Comparison of ENCODE assay signal across 18 cellular contexts in genomic region chr10:4247379-4247778, GRCh38.
DNase-seq lines count a peak whose midpoint lies in the region; ATAC-seq and TF ChIP-seq lines count a peak whose summit lies in the region.
"Had no signal": no experiment of that assay in that cellular context is flagged by ENCODE, and none has a peak within 500 bp of the region (broad histone marks: within the 10 kb centered on the region; RNA-seq: fewer than 3 reads in every experiment).

No MANE protein-coding gene starts in this region.

- H2BK120ac ChIP-seq in IMR-90 (ENCODE audit: low read depth, low read length): peak overlapping the region; percentile 100

- peak overlapping the region; percentile 99 for H3K14ac ChIP-seq in IMR-90 (replicated peaks; ENCODE audit: low read depth, low read length)

- peaks cover 5% of the 10 kb centered on the region for H3K9me1 ChIP-seq in IMR-90 (ENCODE audit: insufficient read depth, low read length)

- H3K18ac ChIP-seq in IMR-90 (ENCODE audit: low read depth, low read length): peak overlapping the region; percentile 90

- peak overlapping the region; percentile 92 for H2BK15ac ChIP-seq in IMR-90 (ENCODE audit: low read depth, low read length)

- H3K4me3 ChIP-seq in AG04450 (ENCODE audit: low read depth, low read length): no peak overlapping the region
- peak overlapping the region; percentile 3; the same call in 1 of the 2 replicates for H3K4me3 ChIP-seq in IMR-90 (ENCODE audit: insufficient read depth, low read depth, low read length)
- H3K4me3 ChIP-seq in sigmoid colon: no peak overlapping the region
- no peak overlapping the region for H3K4me3 ChIP-seq in body of pancreas
- H3K4me3 ChIP-seq: BLaER1 had no signal

- peak overlapping the region; percentile 93 for H2AK5ac ChIP-seq in IMR-90 (ENCODE audit: low read depth, low read length)

- in situ Hi-C loops in IMR-90 (cut with MboI; ENCODE audit: low sequenced_read_pairs): loop anchor here (10.0 kb wide), 1 partner anchor 417 kb away; no protein-coding TSS in a partner anchor

- peak in 2 of 4 donors; percentile 49 to 55 for TF ChIP-seq EP300 in sigmoid colon (IDR thresholded peaks at IDR 0.05)

- no peak for DNase-seq in AG04450 (ENCODE audit: low read depth, low spot score)
- no peak for DNase-seq in IMR-90
- peak; percentile 37 for DNase-seq in dermis blood vessel endothelial cell
- DNase-seq in sigmoid colon: no peak
- no peak for DNase-seq in CD4-positive, alpha-beta T cell
- no peak for DNase-seq in endothelial cell (ENCODE audit: low spot score)
- DNase-seq in body of pancreas: no peak
- DNase-seq: activated B cell treated with CpG ODN at 0.5 μM for 24 hours; DMS53; GOT3; MV-4-11; NCI-H2081; stimulated activated CD4-positive, alpha-beta T cell treated with anti-CD3 and anti-CD28 coated beads, Interleukin-1b, Interleukin-23, amount 100 ng/mL, for 48 hours had no signal

- CTCF ChIA-PET in AG04450 (lab: Charles Lee) (interaction anchor here (0.6 to 1.0 kb wide), 2 partner anchors 19 to 115 kb away, joined by 3 to 6 read pairs; no protein-coding TSS in a partner anchor), IMR-90 (lab: Yijun Ruan, JAX) (interaction anchor here (0.7 to 1.1 kb wide), 3 partner anchors 97 to 517 kb away, joined by 3 read pairs; no protein-coding TSS in a partner anchor)
- CTCF ChIA-PET in CD4-positive, alpha-beta T cell (lab: Charles Lee): no interaction called here

- H3K27me3 ChIP-seq in AG04450 (ENCODE audit: control insufficient read depth, insufficient read depth, low read length): no peaks in the 10 kb centered on the region
- no peaks in the 10 kb centered on the region for H3K27me3 ChIP-seq in IMR-90 (ENCODE audit: control insufficient read depth, insufficient read depth, low read length)
- no peaks in the 10 kb centered on the region for H3K27me3 ChIP-seq in sigmoid colon
- H3K27me3 ChIP-seq in CD4-positive, alpha-beta T cell (ENCODE audit: control insufficient read depth, insufficient read depth, low read length): no peaks in the 10 kb centered on the region
- H3K27me3 ChIP-seq in body of pancreas: no peaks in the 10 kb centered on the region
- H3K27me3 ChIP-seq: BLaER1 had no signal

- POLR2A ChIA-PET in AG04450 (lab: Yijun Ruan, JAX) (interaction anchor here (1.1 kb wide), 1 partner anchor 465 kb away, joined by 4 read pairs; no protein-coding TSS in a partner anchor), IMR-90 (lab: Charles Lee; ENCODE audit: unreplicated experiment) (interaction anchor here (0.5 kb wide), 1 partner anchor 463 kb away, joined by 4 read pairs; no protein-coding TSS in a partner anchor)
- POLR2A ChIA-PET in CD4-positive, alpha-beta T cell (lab: Charles Lee): no interaction called here

- H2BK5ac ChIP-seq in IMR-90 (ENCODE audit: low read depth, low read length, poor library complexity, severe bottlenecking): peak overlapping the region; percentile 93

- H3K27ac Mint-ChIP-seq in CD4-positive, alpha-beta T cell: no peak overlapping the region
- H3K27ac Mint-ChIP-seq in endothelial cell (ENCODE audit: unreplicated experiment): no peak overlapping the region
- H3K27ac Mint-ChIP-seq: activated B cell treated with CpG ODN at 0.5 μM for 24 hours; dendritic cell treated with granulocyte-macrophage colony-stimulating factor and Interleukin-4, amounts not matched to agents 40 ng/mL and 50 ng/mL, for 4 days had no signal

- H3K4me1 ChIP-seq in IMR-90 (ENCODE audit: control insufficient read depth, insufficient read depth, low read length): peaks cover 18% of the 10 kb centered on the region
- peaks cover 0 to 46% (median 22%) of the 10 kb centered on the region in 4 donors for H3K4me1 ChIP-seq in sigmoid colon
- no peaks in the 10 kb centered on the region for H3K4me1 ChIP-seq in body of pancreas

- no peak for TF ChIP-seq RAD21 in IMR-90 (IDR thresholded peaks at IDR 0.05; ENCODE audit: low read length)

- peak overlapping the region; percentile 100 for H2BK20ac ChIP-seq in IMR-90 (ENCODE audit: low read depth, low read length)

- no peaks in the 10 kb centered on the region for H3K36me3 Mint-ChIP-seq in CD4-positive, alpha-beta T cell (ENCODE audit: low read depth)
- H3K36me3 Mint-ChIP-seq in endothelial cell (ENCODE audit: low read depth, unreplicated experiment): no peaks in the 10 kb centered on the region

- H3K56ac ChIP-seq in IMR-90 (ENCODE audit: extremely low read depth, insufficient read depth, low read length): peak overlapping the region; percentile 94

- peak overlapping the region; percentile 95 for H4K91ac ChIP-seq in IMR-90 (ENCODE audit: insufficient read depth, low read depth, low read length)

- H3K4me2 ChIP-seq in IMR-90 (ENCODE audit: low read depth, low read length): peak overlapping the region; percentile 100

- peaks cover 12% of the 10 kb centered on the region for H3K4me1 Mint-ChIP-seq in CD4-positive, alpha-beta T cell (ENCODE audit: low read depth)
- H3K4me1 Mint-ChIP-seq in endothelial cell (ENCODE audit: unreplicated experiment): peaks cover 8% of the 10 kb centered on the region

- no peak overlapping the region for H3K4me3 Mint-ChIP-seq in CD4-positive, alpha-beta T cell
- H3K4me3 Mint-ChIP-seq in endothelial cell (ENCODE audit: unreplicated experiment): no peak overlapping the region
- H3K4me3 Mint-ChIP-seq: activated B cell treated with CpG ODN at 0.5 μM for 24 hours; dendritic cell treated with granulocyte-macrophage colony-stimulating factor and Interleukin-4, amounts not matched to agents 40 ng/mL and 50 ng/mL, for 4 days; nephron had no signal

- ATAC-seq in IMR-90 (ENCODE audit: low read depth) (no peak; the same call in 1 of the 2 replicates), body of pancreas (no peak), HG03108 (IDR thresholded peaks at IDR 0.05; ENCODE audit: unreplicated experiment) (no peak)
- no peak for ATAC-seq in CD4-positive, alpha-beta T cell (ENCODE audit: poor library complexity)
- ATAC-seq: HepG2 had no signal

- H3K27ac ChIP-seq in AG04450 (ENCODE audit: low read depth, low read length): peak overlapping the region; percentile 95
- peak overlapping the region; percentile 87 for H3K27ac ChIP-seq in IMR-90 (ENCODE audit: insufficient read depth, low read length)
- peak overlapping the region; percentile 47 to 88 (median 68) for H3K27ac ChIP-seq in sigmoid colon
- H3K27ac ChIP-seq in CD4-positive, alpha-beta T cell (ENCODE audit: low read depth, low read length): no peak overlapping the region
- no peak overlapping the region for H3K27ac ChIP-seq in body of pancreas
- H3K27ac ChIP-seq: BLaER1 had no signal

- dilution Hi-C loops in IMR-90 (cut with HindIII; ENCODE audit: low sequenced_read_pairs, unreplicated experiment): no loop called here

- peak overlapping the region; percentile 59 for H3K9ac ChIP-seq in IMR-90 (ENCODE audit: low read depth, low read length)
- H3K9ac ChIP-seq: BLaER1 had no signal

- TF ChIP-seq POLR2A in IMR-90 (IDR thresholded peaks at IDR 0.05; ENCODE audit: low read depth, low read length) (no peak), sigmoid colon (IDR thresholded peaks at IDR 0.05) (no peak), body of pancreas (IDR thresholded peaks at IDR 0.05) (no peak)

- no peaks in the 10 kb centered on the region for H3K9me3 ChIP-seq in AG04450 (ENCODE audit: control insufficient read depth, insufficient read depth, low read length)
- no peaks in the 10 kb centered on the region for H3K9me3 ChIP-seq in IMR-90 (ENCODE audit: control insufficient read depth, insufficient read depth, low read length)
- H3K9me3 ChIP-seq in sigmoid colon: no peaks in the 10 kb centered on the region
- H3K9me3 ChIP-seq in CD4-positive, alpha-beta T cell (ENCODE audit: control insufficient read depth, low read length): no peaks in the 10 kb centered on the region
- no peaks in the 10 kb centered on the region for H3K9me3 ChIP-seq in body of pancreas
- H3K9me3 ChIP-seq: BLaER1 had no signal

- intact Hi-C loops in IMR-90 (cut with micrococcal nuclease): loop anchor here (5.0 to 10.0 kb wide), 3 partner anchors 780 to 1053 kb away; no protein-coding TSS in a partner anchor
- intact Hi-C loops in sigmoid colon (cut with DNase I): loop anchor here (10.0 kb wide), 1 partner anchor 363 kb away; no protein-coding TSS in a partner anchor
- intact Hi-C loops in CD4-positive, alpha-beta T cell (cut with DNase I, micrococcal nuclease): no loop called here
- intact Hi-C loops in body of pancreas (cut with DNase I): no loop called here

- WGBS in IMR-90 (ENCODE audit: extremely low coverage in 2 of 2, insufficient read length in 1 of 2), 2 experiments: 100% methylated on average over 1 of the region's 5 CpGs; no CpG with 5 or more reads in 1 of the 2 experiments
- 91 to 97% methylated on average over 5 of the region's 5 CpGs for WGBS in sigmoid colon, 2 donors
- 66 to 72% methylated on average over 5 of the region's 5 CpGs for WGBS in body of pancreas, 2 donors

- H3K27me3 Mint-ChIP-seq in CD4-positive, alpha-beta T cell: no peaks in the 10 kb centered on the region
- peaks cover 3% of the 10 kb centered on the region for H3K27me3 Mint-ChIP-seq in endothelial cell (ENCODE audit: unreplicated experiment)
- H3K27me3 Mint-ChIP-seq: activated B cell treated with CpG ODN at 0.5 μM for 24 hours had no signal

- H2AK9ac ChIP-seq in IMR-90 (replicated peaks; ENCODE audit: low read depth, low read length, poor library complexity): no peak overlapping the region

- BruUV-seq in IMR-90 (replicated peaks; lab: Mats Ljungman, UMichigan): TSS peak; percentile 75

- H4K8ac ChIP-seq in IMR-90 (ENCODE audit: low read depth in 2 of 2, low read length in 2 of 2): peak overlapping the region; percentile 86 to 97

- H4K20me1 ChIP-seq in IMR-90 (ENCODE audit: insufficient read depth, low read length): no peaks in the 10 kb centered on the region
- H4K20me1 ChIP-seq: BLaER1 had no signal

- TF ChIP-seq CTCF in AG04450 (IDR thresholded peaks at IDR 0.05; ENCODE audit: low read depth, low read length) (no peak), IMR-90 (conservative IDR thresholded peaks at IDR 0.05; ENCODE audit: low read depth, low read length) (no peak), sigmoid colon (IDR thresholded peaks at IDR 0.05) (no peak), endothelial cell (IDR thresholded peaks at IDR 0.05; ENCODE audit: unreplicated experiment) (no peak), body of pancreas (IDR thresholded peaks at IDR 0.05) (no peak)
- TF ChIP-seq CTCF in CD4-positive, alpha-beta T cell (IDR thresholded peaks at IDR 0.05): no peak

- peaks cover 6 to 31% of the 10 kb centered on the region in 2 experiments; a peak in 2 of 4 replicates for H3K79me1 ChIP-seq in IMR-90 (ENCODE audit: low read depth in 1 of 2, low read length in 2 of 2)

- H3K23ac ChIP-seq in IMR-90 (ENCODE audit: low read depth, low read length): peak overlapping the region; percentile 90

- peak overlapping the region; percentile 99 for H3K4ac ChIP-seq in IMR-90 (ENCODE audit: low read depth, low read length)

- H4K5ac ChIP-seq in IMR-90 (ENCODE audit: low read depth, low read length): peak overlapping the region; percentile 66

- H3K36me3 ChIP-seq in IMR-90 (ENCODE audit: control insufficient read depth, insufficient read depth, low read length): no peaks in the 10 kb centered on the region
- no peaks in the 10 kb centered on the region for H3K36me3 ChIP-seq in sigmoid colon
- no peaks in the 10 kb centered on the region for H3K36me3 ChIP-seq in body of pancreas (replicated peaks in 1 of 2; ENCODE audit: insufficient read depth in 1 of 2, low read depth in 2 of 2)
- H3K36me3 ChIP-seq: BLaER1 had no signal

- no peaks in the 10 kb centered on the region for H3K9me3 Mint-ChIP-seq in CD4-positive, alpha-beta T cell
- H3K9me3 Mint-ChIP-seq in endothelial cell (ENCODE audit: unreplicated experiment): no peaks in the 10 kb centered on the region
- H3K9me3 Mint-ChIP-seq: activated B cell treated with CpG ODN at 0.5 μM for 24 hours; dendritic cell treated with granulocyte-macrophage colony-stimulating factor and Interleukin-4, amounts not matched to agents 40 ng/mL and 50 ng/mL, for 4 days had no signal

- peak overlapping the region; percentile 82 for H2AFZ ChIP-seq in IMR-90 (replicated peaks; ENCODE audit: low read length, poor library complexity)

Comparison
In these comparisons a context has a peak if more than half of its experiments do, and no peak if none do; other contexts are left out.
1. H3K27ac ChIP-seq: peak in AG04450 (single experiment), IMR-90 (single experiment) and sigmoid colon (4 of 4); none in CD4-positive, alpha-beta T cell (single experiment) and body of pancreas (0 of 4).
2. intact Hi-C loops: an anchor here in IMR-90 (5.0 to 10.0 kb wide) and sigmoid colon (10.0 kb wide); none called in CD4-positive, alpha-beta T cell and body of pancreas.